Comparison of ENCODE assay signal across 36 cellular contexts in genomic region chr6:4294636-4295035, GRCh38.
"Had no signal": no experiment of that assay in that cellular context is flagged by ENCODE, and none has a peak within 500 bp of the region (broad histone marks: within the 10 kb centered on the region; RNA-seq: fewer than 3 reads in every experiment).

No MANE protein-coding gene starts in this region.

- DNase-seq: activated B cell treated with CpG ODN at 0.5 μM for 24 hours; activated CD4-positive, alpha-beta memory T cell treated with anti-CD3 and anti-CD28 coated beads, Interleukin-2, amount 10 ng/mL, durations not matched to agents 7 days and 5 days; activated CD4-positive, alpha-beta T cell treated with anti-CD3 and anti-CD28 coated beads for 4 hours; activated CD4-positive, CD25-positive, alpha-beta regulatory T cell treated with anti-CD3 and anti-CD28 coated beads, Interleukin-2, amount 50 U/mL, for 72 hours; activated CD8-positive, alpha-beta memory T cell treated with anti-CD3 and anti-CD28 coated beads for 24 hours; activated CD8-positive, alpha-beta memory T cell treated with anti-CD3 and anti-CD28 coated beads, Interleukin-2, amount 10 ng/mL, durations not matched to agents 7 days and 5 days; activated CD8-positive, alpha-beta memory T cell treated with anti-CD3 and anti-CD28 coated beads, Interleukin-2, amount 50 U/mL, for 48 hours; activated effector memory CD4-positive, alpha-beta T cell treated with Interleukin-2 at 50 U/mL for 16 hours; activated naive CD4-positive, alpha-beta T cell treated with anti-CD3 and anti-CD28 coated beads, Interleukin-2, amount 10 ng/mL, durations not matched to agents 7 days and 5 days; activated naive CD8-positive, alpha-beta T cell treated with anti-CD3 and anti-CD28 coated beads, Interleukin-2, amount 50 U/mL, for 24 hours; activated T-cell treated with anti-CD3 and anti-CD28 coated beads, Interleukin-2, amount 50 U/mL, for 48 hours; anterior cingulate cortex; MM.1S; MV-4-11; NCI-H1092; NCI-H1417; NCI-H146; NCI-H187; NCI-H2029 treated with DMSO at 0.1 percent for 48 hours; NCI-H2107; NCI-H2171; NCI-H510A; NCI-H526; NCI-H748 treated with DMSO at 0.1 percent for 48 hours; PC-9; SW 1271; T-helper 1 cell; T-helper 2 cell; T-helper 9 cell had no signal

- H3K4me1 Mint-ChIP-seq: activated B cell treated with CpG ODN at 0.5 μM for 24 hours; activated CD4-positive, alpha-beta memory T cell treated with anti-CD3 and anti-CD28 coated beads, Interleukin-2, amount 10 ng/mL, durations not matched to agents 7 days and 5 days; activated CD8-positive, alpha-beta memory T cell treated with anti-CD3 and anti-CD28 coated beads, Interleukin-2, amount 10 ng/mL, durations not matched to agents 7 days and 5 days; activated naive CD4-positive, alpha-beta T cell treated with anti-CD3 and anti-CD28 coated beads, Interleukin-2, amount 10 ng/mL, durations not matched to agents 7 days and 5 days; activated naive CD8-positive, alpha-beta T cell treated with anti-CD3 and anti-CD28 coated beads, Interleukin-2, amount 50 U/mL, for 24 hours had no signal

- H3K27ac ChIP-seq: cardiac muscle cell, KMS-11, PC-9, RWPE1, VCaP had no signal

- ATAC-seq: activated CD8-positive, alpha-beta memory T cell treated with anti-CD3 and anti-CD28 coated beads, Interleukin-2, amount 10 ng/mL, durations not matched to agents 7 days and 5 days; activated naive CD8-positive, alpha-beta T cell treated with anti-CD3 and anti-CD28 coated beads, Interleukin-2, amount 50 U/mL, for 24 hours; Right ventricle myocardium inferior had no signal

- H3K4me3 Mint-ChIP-seq: activated B cell treated with CpG ODN at 0.5 μM for 24 hours; activated CD4-positive, alpha-beta memory T cell treated with anti-CD3 and anti-CD28 coated beads, Interleukin-2, amount 10 ng/mL, durations not matched to agents 7 days and 5 days; activated CD8-positive, alpha-beta memory T cell treated with anti-CD3 and anti-CD28 coated beads, Interleukin-2, amount 10 ng/mL, durations not matched to agents 7 days and 5 days; activated naive CD4-positive, alpha-beta T cell treated with anti-CD3 and anti-CD28 coated beads, Interleukin-2, amount 10 ng/mL, durations not matched to agents 7 days and 5 days; activated naive CD8-positive, alpha-beta T cell; activated naive CD8-positive, alpha-beta T cell treated with anti-CD3 and anti-CD28 coated beads, Interleukin-2, amount 50 U/mL, for 24 hours had no signal

- H3K36me3 ChIP-seq: cardiac muscle cell had no signal

- H3K9me3 Mint-ChIP-seq: activated CD4-positive, alpha-beta memory T cell treated with anti-CD3 and anti-CD28 coated beads, Interleukin-2, amount 10 ng/mL, durations not matched to agents 7 days and 5 days; activated naive CD4-positive, alpha-beta T cell treated with anti-CD3 and anti-CD28 coated beads, Interleukin-2, amount 10 ng/mL, durations not matched to agents 7 days and 5 days; activated naive CD8-positive, alpha-beta T cell treated with anti-CD3 and anti-CD28 coated beads, Interleukin-2, amount 50 U/mL, for 24 hours had no signal

- H3K36me3 Mint-ChIP-seq: activated CD8-positive, alpha-beta memory T cell treated with anti-CD3 and anti-CD28 coated beads, Interleukin-2, amount 10 ng/mL, durations not matched to agents 7 days and 5 days; activated naive CD4-positive, alpha-beta T cell treated with anti-CD3 and anti-CD28 coated beads, Interleukin-2, amount 10 ng/mL, durations not matched to agents 7 days and 5 days; activated naive CD8-positive, alpha-beta T cell had no signal

- H3K9ac ChIP-seq: KMS-11 had no signal

- H3K27me3 ChIP-seq: cardiac muscle cell had no signal

- H3K4me2 ChIP-seq: KMS-11, PC-9 had no signal

- H2AFZ ChIP-seq: PC-9 had no signal

- FAIRE-seq: RCC 7860 had no signal

- H3K27ac Mint-ChIP-seq: activated B cell treated with CpG ODN at 0.5 μM for 24 hours; activated CD4-positive, alpha-beta memory T cell treated with anti-CD3 and anti-CD28 coated beads, Interleukin-2, amount 10 ng/mL, durations not matched to agents 7 days and 5 days; activated CD8-positive, alpha-beta memory T cell treated with anti-CD3 and anti-CD28 coated beads, Interleukin-2, amount 10 ng/mL, durations not matched to agents 7 days and 5 days; activated naive CD4-positive, alpha-beta T cell treated with anti-CD3 and anti-CD28 coated beads, Interleukin-2, amount 10 ng/mL, durations not matched to agents 7 days and 5 days; activated naive CD8-positive, alpha-beta T cell; activated naive CD8-positive, alpha-beta T cell treated with anti-CD3 and anti-CD28 coated beads, Interleukin-2, amount 50 U/mL, for 24 hours had no signal

- H3K4me3 ChIP-seq: cardiac muscle cell, PC-9 had no signal
